ENCODE assay signal across 8 cellular contexts in genomic region chr9:69035438-69036316, GRCh38.
DNase-seq lines count a peak whose midpoint lies in the region; ATAC-seq and TF ChIP-seq lines count a peak whose summit lies in the region.

Gene FXN (plus strand): TSS chr9:69035752. CDS start chr9:69035783, 31 bp downstream.

- peak within 1 kb of the TSS; percentile 98 for H3K4me3 Mint-ChIP-seq in memory B cell

- H3K27me3 ChIP-seq in BLaER1 treated with 17β-estradiol and CSF1 and Interleukin-3, amounts not matched to agents 10 nM and 100 nM = no peaks in the 10 kb centered on the region

- peak within 1 kb of the TSS; percentile 77 to 92 (median 87) for H3K4me2 ChIP-seq in BLaER1 treated with 17β-estradiol and CSF1 and Interleukin-3, amounts not matched to agents 10 nM and 100 nM

- H3K9me3 Mint-ChIP-seq in memory B cell = no peaks in the 10 kb centered on the region

- ATAC-seq in HG03378 (IDR thresholded peaks at IDR 0.05; ENCODE audit: unreplicated experiment) (peak; percentile 89), memory B cell (ENCODE audit: low read depth) (peak; percentile 87)

- peaks cover 0 to 6% (median 0%) of the 10 kb centered on the region in 11 experiments; a peak in 4 of 22 replicates for H3K36me3 ChIP-seq in BLaER1 treated with 17β-estradiol and CSF1 and Interleukin-3, amounts not matched to agents 10 nM and 100 nM

- peaks cover 0 to 39% (median 7%) of the 10 kb centered on the region in 11 experiments; a peak in 11 of 22 replicates for H4K20me1 ChIP-seq in BLaER1 treated with 17β-estradiol and CSF1 and Interleukin-3, amounts not matched to agents 10 nM and 100 nM

- peak within 1 kb of the TSS; percentile 65 to 82 (median 76) for H3K4me3 ChIP-seq in BLaER1 treated with 17β-estradiol and CSF1 and Interleukin-3, amounts not matched to agents 10 nM and 100 nM

- H3K9ac ChIP-seq in BLaER1 treated with 17β-estradiol and CSF1 and Interleukin-3, amounts not matched to agents 10 nM and 100 nM = peak within 1 kb of the TSS; percentile 77 to 91 (median 89)

- peak within 1 kb of the TSS; percentile 94 for H3K27ac Mint-ChIP-seq in memory B cell

- peak; percentile 82 for DNase-seq in NCI-H82 (lab: John Stamatoyannopoulos, UW)
- peak; percentile 34 to 68 for DNase-seq in activated CD8-positive, alpha-beta memory T cell treated with anti-CD3 and anti-CD28 coated beads for 1 hour (ENCODE audit: extremely low read depth in 1 of 2, low read depth in 1 of 2)
- DNase-seq in effector CD8-positive, alpha-beta T cell (lab: John Stamatoyannopoulos, UW) = peak; percentile 66
- peak; percentile 79 to 87 for DNase-seq in memory B cell (ENCODE audit: low spot score in 2 of 2)
- peak; percentile 57 for DNase-seq in stimulated activated CD8-positive, alpha-beta memory T cell treated with anti-CD3 and anti-CD28 coated beads, Interleukin-12 subunit alpha, Interleukin-12 subunit beta, amount 100 ng/mL, for 24 hours (ENCODE audit: extremely low read depth)

- TF ChIP-seq POLR2A in GM19099 (IDR thresholded peaks at IDR 0.05; ENCODE audit: extremely low read depth, insufficient read length, low read depth) = peak; percentile 72

- peak within 1 kb of the TSS; percentile 59 to 92 (median 87); a peak in 21 of 22 replicates for H3K27ac ChIP-seq in BLaER1 treated with 17β-estradiol and CSF1 and Interleukin-3, amounts not matched to agents 10 nM and 100 nM

- H3K27me3 Mint-ChIP-seq in memory B cell = no peaks in the 10 kb centered on the region

- H3K4me1 ChIP-seq in BLaER1 treated with 17β-estradiol and CSF1 and Interleukin-3, amounts not matched to agents 10 nM and 100 nM = peaks cover 10 to 24% (median 18%) of the 10 kb centered on the region in 10 experiments; a peak in 19 of 20 replicates

- H3K36me3 Mint-ChIP-seq in memory B cell = no peaks in the 10 kb centered on the region

- H3K9me3 ChIP-seq in BLaER1 treated with 17β-estradiol and CSF1 and Interleukin-3, amounts not matched to agents 10 nM and 100 nM (replicated peaks in 1 of 11) = no peaks in the 10 kb centered on the region; a peak in 1 of 22 replicates

- peaks cover 9% of the 10 kb centered on the region for H3K4me1 Mint-ChIP-seq in memory B cell

Comparison
In these comparisons a context has a peak if more than half of its experiments do, and no peak if none do; other contexts are left out.
1. Peak in every context shown above with its lines: DNase-seq, ATAC-seq, H3K4me3 ChIP-seq and H3K27ac ChIP-seq.